ENCODE assay signal across 11 cellular contexts in genomic region chr18:6056171-6056932, GRCh38.
DNase-seq lines count a peak whose midpoint lies in the region; ATAC-seq and TF ChIP-seq lines count a peak whose summit lies in the region.
"Had no signal": no experiment of that assay in that cellular context is flagged by ENCODE, and none has a peak within 500 bp of the region (broad histone marks: within the 10 kb centered on the region; RNA-seq: fewer than 3 reads in every experiment).

No MANE protein-coding gene starts in this region.

- no peaks in the 10 kb centered on the region for H3K9me3 ChIP-seq in right cardiac atrium (ENCODE audit: control insufficient read depth, low read length)
- H3K9me3 ChIP-seq: breast epithelium had no signal

- peaks cover 0 to 9% of the 10 kb centered on the region in 2 donors for H3K9me3 Mint-ChIP-seq in effector memory CD8-positive, alpha-beta T cell

- H3K4me1 ChIP-seq in right cardiac atrium (ENCODE audit: control insufficient read depth, insufficient read depth, low read length): peaks cover 7% of the 10 kb centered on the region
- H3K4me1 ChIP-seq: breast epithelium had no signal

- ATAC-seq in right cardiac atrium (no peak), HG02973 (IDR thresholded peaks at IDR 0.05; ENCODE audit: unreplicated experiment) (no peak), HG03439 (IDR thresholded peaks at IDR 0.05; ENCODE audit: unreplicated experiment) (no peak)
- ATAC-seq in effector memory CD8-positive, alpha-beta T cell (replicated peaks): no peak

- H3K27ac ChIP-seq in right cardiac atrium (ENCODE audit: low read length): peak overlapping the region; percentile 67
- H3K27ac ChIP-seq: breast epithelium, C4-2B had no signal

- intact Hi-C loops in right cardiac atrium (cut with DNase I) (no loop called here), cardiac septum (cut with DNase I) (loop anchor here (5.0 kb wide), 1 partner anchor 66 kb away; no protein-coding TSS in a partner anchor)

- WGBS in right cardiac atrium: 55% methylated on average over 7 of the region's 7 CpGs

- no peak overlapping the region for H3K4me3 Mint-ChIP-seq in effector memory CD8-positive, alpha-beta T cell
- H3K4me3 Mint-ChIP-seq: naive B cell had no signal

- H3K4me1 Mint-ChIP-seq in effector memory CD8-positive, alpha-beta T cell (ENCODE audit: low read depth in 2 of 2): no peaks in the 10 kb centered on the region
- H3K4me1 Mint-ChIP-seq: naive B cell had no signal

- H3K27me3 Mint-ChIP-seq in effector memory CD8-positive, alpha-beta T cell: no peaks in the 10 kb centered on the region
- H3K27me3 Mint-ChIP-seq: naive B cell had no signal

- no peak for TF ChIP-seq CTCF in fibroblast of villous mesenchyme (IDR thresholded peaks at IDR 0.05; ENCODE audit: insufficient read depth, low read depth, low read length)

- H3K4me3 ChIP-seq in right cardiac atrium (ENCODE audit: low read length): no peak overlapping the region
- H3K4me3 ChIP-seq in fibroblast of villous mesenchyme (ENCODE audit: low read depth, low read length): no peak overlapping the region
- H3K4me3 ChIP-seq: breast epithelium had no signal

- no peaks in the 10 kb centered on the region for H3K36me3 Mint-ChIP-seq in effector memory CD8-positive, alpha-beta T cell (ENCODE audit: insufficient read depth)

- DNase-seq in right cardiac atrium (no peak), cardiac septum (ENCODE audit: low spot score) (no peak), NCI-H187 (lab: John Stamatoyannopoulos, UW) (peak; percentile 19 to 68), fibroblast of villous mesenchyme (ENCODE audit: low read depth) (peak; percentile 6), HK-2 (ENCODE audit: unreplicated experiment) (no peak)
- DNase-seq in effector memory CD8-positive, alpha-beta T cell: no peak
- DNase-seq: naive B cell had no signal

- no peaks in the 10 kb centered on the region for H3K27me3 ChIP-seq in right cardiac atrium (ENCODE audit: control insufficient read depth, insufficient read depth)
- H3K27me3 ChIP-seq: breast epithelium had no signal

- no peak overlapping the region for H3K27ac Mint-ChIP-seq in effector memory CD8-positive, alpha-beta T cell

Comparison
In these comparisons a context has a peak if more than half of its experiments do, and no peak if none do; other contexts are left out.
1. DNase-seq: peak in NCI-H187 (2 of 2) and fibroblast of villous mesenchyme (single experiment); none in right cardiac atrium (0 of 3), cardiac septum (single experiment), HK-2 (single experiment) and effector memory CD8-positive, alpha-beta T cell (0 of 3).